Comparison of ENCODE assay signal across 1 cellular context in the genomic region with DNA sequence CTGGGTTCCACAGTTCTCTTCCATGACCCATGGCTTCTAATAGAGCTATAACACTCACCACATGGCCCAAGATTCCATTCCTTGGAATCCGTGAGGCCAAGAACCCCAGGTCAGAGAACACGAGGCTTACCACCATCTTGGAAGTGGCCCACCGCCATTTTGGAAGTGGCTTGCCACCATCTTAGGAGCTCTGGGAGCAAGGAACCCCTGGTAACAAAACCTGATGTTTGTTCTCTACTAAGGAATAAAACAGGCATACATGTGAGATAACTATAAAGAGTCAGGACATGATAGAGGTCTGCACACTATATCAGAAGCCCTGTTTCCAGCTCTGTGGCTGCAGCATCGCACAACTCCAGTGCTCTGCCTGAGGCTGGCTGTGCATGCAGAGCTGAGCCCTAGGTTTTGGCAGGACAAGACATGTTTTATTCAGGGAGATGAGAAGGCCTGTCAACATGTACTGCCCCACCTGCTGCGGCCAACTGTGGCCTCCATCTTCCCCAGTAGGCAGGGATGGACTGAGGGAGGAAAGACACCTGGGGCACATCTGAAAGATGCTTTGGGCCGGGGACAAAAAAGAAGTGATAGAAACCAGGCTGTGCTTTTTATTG.
TF ChIP-seq lines count a peak whose summit lies in the region.

No MANE protein-coding gene starts in this region.

TF ChIP-seq in HepG2, 621 proteins besides CTCF, POLR2A, EP300 and RAD21 (continued from another document):
- TF ChIP-seq, protein P1, sequence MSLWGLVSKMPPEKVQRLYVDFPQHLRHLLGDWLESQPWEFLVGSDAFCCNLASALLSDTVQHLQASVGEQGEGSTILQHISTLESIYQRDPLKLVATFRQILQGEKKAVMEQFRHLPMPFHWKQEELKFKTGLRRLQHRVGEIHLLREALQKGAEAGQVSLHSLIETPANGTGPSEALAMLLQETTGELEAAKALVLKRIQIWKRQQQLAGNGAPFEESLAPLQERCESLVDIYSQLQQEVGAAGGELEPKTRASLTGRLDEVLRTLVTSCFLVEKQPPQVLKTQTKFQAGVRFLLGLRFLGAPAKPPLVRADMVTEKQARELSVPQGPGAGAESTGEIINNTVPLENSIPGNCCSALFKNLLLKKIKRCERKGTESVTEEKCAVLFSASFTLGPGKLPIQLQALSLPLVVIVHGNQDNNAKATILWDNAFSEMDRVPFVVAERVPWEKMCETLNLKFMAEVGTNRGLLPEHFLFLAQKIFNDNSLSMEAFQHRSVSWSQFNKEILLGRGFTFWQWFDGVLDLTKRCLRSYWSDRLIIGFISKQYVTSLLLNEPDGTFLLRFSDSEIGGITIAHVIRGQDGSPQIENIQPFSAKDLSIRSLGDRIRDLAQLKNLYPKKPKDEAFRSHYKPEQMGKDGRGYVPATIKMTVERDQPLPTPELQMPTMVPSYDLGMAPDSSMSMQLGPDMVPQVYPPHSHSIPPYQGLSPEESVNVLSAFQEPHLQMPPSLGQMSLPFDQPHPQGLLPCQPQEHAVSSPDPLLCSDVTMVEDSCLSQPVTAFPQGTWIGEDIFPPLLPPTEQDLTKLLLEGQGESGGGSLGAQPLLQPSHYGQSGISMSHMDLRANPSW (CRISPR knock-in tag; IDR thresholded peaks at IDR 0.05; ENCODE audit: borderline replicate concordance), result no peak
- TF ChIP-seq NR2C2 (CRISPR knock-in tag; IDR thresholded peaks at IDR 0.05; ENCODE audit: borderline replicate concordance) (no peak), CEBPB (IDR thresholded peaks at IDR 0.05; ENCODE audit: borderline replicate concordance, low read depth, low read length) (no peak)
